In the genomic region with DNA sequence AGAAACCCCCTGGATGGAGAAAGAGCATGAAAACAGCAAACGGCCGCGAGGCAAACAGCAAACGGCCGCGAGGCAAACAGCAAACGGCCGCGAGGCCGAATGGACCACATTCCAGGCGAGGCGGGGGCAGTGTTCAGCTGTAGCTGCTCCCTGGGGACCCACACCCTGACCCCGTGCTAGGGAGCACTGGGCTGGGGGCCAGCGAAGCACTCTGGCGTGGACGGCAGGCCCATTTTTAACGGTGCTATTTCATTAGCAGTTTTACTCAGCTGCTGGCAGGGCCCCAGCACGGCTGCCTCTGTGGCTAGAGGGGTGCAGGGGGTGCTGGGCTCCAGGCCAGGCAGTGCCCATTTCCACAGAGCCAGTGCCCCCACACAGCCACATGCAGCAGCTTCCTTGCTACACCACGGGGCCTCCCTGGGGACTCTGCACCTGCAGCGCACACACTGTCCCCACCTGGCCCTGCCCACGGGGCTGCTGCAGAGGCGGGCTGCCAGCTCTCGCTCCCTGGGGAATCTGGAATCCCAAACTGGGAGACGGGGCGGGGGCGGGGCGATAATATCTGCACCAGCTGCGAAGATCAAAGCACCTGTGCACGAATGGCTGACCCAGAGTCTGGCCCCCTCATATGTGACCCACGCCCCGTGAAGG, we compare ENCODE assay signal across 9 cellular contexts. TPM values are rescaled to one million over a fixed set of nuclear protein-coding genes. Genes with fewer than 3 reads are reported as not detected.
A peak's percentile ranks its signal among the peaks of the same experiment; 100 is the strongest.
DNase-seq lines count a peak whose midpoint lies in the region; ATAC-seq, FAIRE-seq and TF ChIP-seq lines count a peak whose summit lies in the region.
"Had no signal": no experiment of that assay in that cellular context is flagged by ENCODE, and none has a peak within 500 bp of the region (broad histone marks: within the 10 kb centered on the region; RNA-seq: fewer than 3 reads in every experiment).

No MANE protein-coding gene starts in this region.

- CTCF ChIA-PET in K562 (lab: Yijun Ruan, JAX; ENCODE audit: low intra/inter-chr PET ratio), result interaction anchor here (0.7 kb wide), 1 partner anchor 106 kb away, joined by 3 read pairs; no protein-coding TSS in a partner anchor

- no peak for FAIRE-seq in K562 (lab: Jason Lieb, UNC)

- POLR2A ChIA-PET in K562 (lab: Yijun Ruan, JAX), result interaction anchor here (0.9 to 1.5 kb wide), 2 partner anchors 12 to 31 kb away, joined by 3 to 4 read pairs; no protein-coding TSS in a partner anchor

- no TSS peak for BruUV-seq in K562 (replicated peaks; lab: Mats Ljungman, UMichigan)

- H3K27ac ChIP-seq in C4-2B (peak overlapping the region; percentile 63), K562 (ENCODE audit: extremely low read depth, low read depth, low read length) (no peak overlapping the region)

- H3K9ac ChIP-seq in K562 (ENCODE audit: insufficient read depth in 1 of 2, low read depth in 2 of 2, low read length in 2 of 2), result peak overlapping the region in 1 of 2 experiments; percentile 45; a peak in 1 of 4 replicates

- ATAC-seq in K562, result no peak
- no peak for ATAC-seq in activated naive CD8-positive, alpha-beta T cell treated with anti-CD3 and anti-CD28 coated beads, Interleukin-2, amount 50 U/mL, for 24 hours
- ATAC-seq: SK-N-SH treated with all-trans-retinoic acid at 6 μM for 48 hours had no signal

- H3K27me3 ChIP-seq in K562 (ENCODE audit: control insufficient read depth in 2 of 2, insufficient read depth in 2 of 2, low read length in 2 of 2), result peaks cover 55 to 88% of the 10 kb centered on the region in 2 experiments
- no peaks in the 10 kb centered on the region for H3K27me3 ChIP-seq in H7 (ENCODE audit: control insufficient read depth, insufficient read depth, low read length)

- H3K27me3 Mint-ChIP-seq in activated naive CD8-positive, alpha-beta T cell treated with anti-CD3 and anti-CD28 coated beads, Interleukin-2, amount 50 U/mL, for 24 hours, result peaks cover 10% of the 10 kb centered on the region

- H3K4me1 ChIP-seq in K562 (replicated peaks in 1 of 2; ENCODE audit: control insufficient read depth in 2 of 2, insufficient read depth in 2 of 2, low read length in 2 of 2), result peaks cover 5 to 45% of the 10 kb centered on the region in 2 experiments

- TF ChIP-seq CTCF in C4-2B (conservative IDR thresholded peaks at IDR 0.05) (no peak), NB4 (IDR thresholded peaks at IDR 0.05; ENCODE audit: low read depth, low read length) (no peak), K562 (IDR thresholded peaks at IDR 0.05 in 2 of 3, conservative IDR thresholded peaks at IDR 0.05 in 1 of 3; ENCODE audit: insufficient read depth in 2 of 3, low read depth in 1 of 3, low read length in 3 of 3) (no peak)

- TF ChIP-seq POLR2A in NB4 (IDR thresholded peaks at IDR 0.05; ENCODE audit: extremely low read depth, insufficient read length), result peak; percentile 13
- no peak for TF ChIP-seq POLR2A in K562 (conservative IDR thresholded peaks at IDR 0.05)

- H3K36me3 ChIP-seq in K562 (ENCODE audit: control insufficient read depth, insufficient read depth, low read length), result no peaks in the 10 kb centered on the region
- no peaks in the 10 kb centered on the region for H3K36me3 ChIP-seq in H7 (replicated peaks; ENCODE audit: control insufficient read depth, insufficient read depth, low read length)

- H3K36me3 Mint-ChIP-seq in activated naive CD8-positive, alpha-beta T cell treated with anti-CD3 and anti-CD28 coated beads, Interleukin-2, amount 50 U/mL, for 24 hours (ENCODE audit: low read depth), result no peaks in the 10 kb centered on the region

- DNase-seq in NB4 (ENCODE audit: low read depth) (peak; percentile 95), K562 (ENCODE audit: extremely low read depth in 1 of 4, low spot score in 3 of 4) (no peak), myocyte (ENCODE audit: low read depth) (peak; percentile 56), HCEC 1CT (no peak), H7 (no peak)
- DNase-seq in stimulated activated naive CD4-positive, alpha-beta T cell treated with Interleukin-2 at 50 U/mL for 16 hours (lab: John Stamatoyannopoulos, UW), result no peak
- no peak for DNase-seq in activated naive CD8-positive, alpha-beta T cell treated with anti-CD3 and anti-CD28 coated beads, Interleukin-2, amount 50 U/mL, for 24 hours

- H3K9me3 ChIP-seq in K562 (replicated peaks; ENCODE audit: control insufficient read depth, insufficient read depth, low read depth, low read length), result peaks cover 9% of the 10 kb centered on the region

- TF ChIP-seq RAD21 in K562 (CRISPR knock-in tag; conservative IDR thresholded peaks at IDR 0.05 in 1 of 2, IDR thresholded peaks at IDR 0.05 in 1 of 2), result no peak

- H4K20me1 ChIP-seq in K562 (replicated peaks; ENCODE audit: control insufficient read depth, insufficient read depth, low read length), result 0 out of 2 replicates have a peak, but pooled peaks cover 19% of the 10 kb centered on the region

- no peak overlapping the region for H3K4me2 ChIP-seq in K562 (ENCODE audit: insufficient read depth, low read length)

- H3K79me2 ChIP-seq in K562 (ENCODE audit: control insufficient read depth, insufficient read depth, low read length), result no peaks in the 10 kb centered on the region

- 7% methylated on average over 31 of the region's 31 CpGs for WGBS in K562 (ENCODE audit: insufficient coverage, low coverage, missing lambda C conversion rate)

- peaks cover 27% of the 10 kb centered on the region for H3K4me1 Mint-ChIP-seq in activated naive CD8-positive, alpha-beta T cell treated with anti-CD3 and anti-CD28 coated beads, Interleukin-2, amount 50 U/mL, for 24 hours

- intact Hi-C loops in K562 (cut with micrococcal nuclease), result no loop called here

- H3K4me3 ChIP-seq in NB4 (ENCODE audit: low read depth, low read length) (peak overlapping the region; percentile 84), K562 (no peak overlapping the region), H7 (ENCODE audit: insufficient read depth, low read depth, low read length) (no peak overlapping the region)

- H3K4me3 Mint-ChIP-seq in activated naive CD8-positive, alpha-beta T cell treated with anti-CD3 and anti-CD28 coated beads, Interleukin-2, amount 50 U/mL, for 24 hours, result no peak overlapping the region

- no peaks in the 10 kb centered on the region for H3K9me1 ChIP-seq in K562 (ENCODE audit: control insufficient read depth, insufficient read depth, low read length)

- no peak overlapping the region for H2AFZ ChIP-seq in K562 (ENCODE audit: low read depth, low read length)

- H3K9me3 Mint-ChIP-seq in activated naive CD8-positive, alpha-beta T cell treated with anti-CD3 and anti-CD28 coated beads, Interleukin-2, amount 50 U/mL, for 24 hours, result no peaks in the 10 kb centered on the region

- no peak overlapping the region for H3K27ac Mint-ChIP-seq in activated naive CD8-positive, alpha-beta T cell treated with anti-CD3 and anti-CD28 coated beads, Interleukin-2, amount 50 U/mL, for 24 hours

- in situ Hi-C loops in K562 (cut with MboI), result no loop called here

- no peak for TF ChIP-seq EP300 in K562 (IDR thresholded peaks at IDR 0.05; ENCODE audit: low read length)

TF ChIP-seq in K562, 482 proteins besides CTCF, POLR2A, EP300 and RAD21:
- TF ChIP-seq GABPB1 (CRISPR knock-in tag; IDR thresholded peaks at IDR 0.05) (0 out of 2 replicates have a peak, but pooled peaks have one; percentile 36), SLC30A9 (CRISPR knock-in tag; IDR thresholded peaks at IDR 0.05) (no peak), SAP30 (IDR thresholded peaks at IDR 0.05; ENCODE audit: borderline replicate concordance, insufficient read depth, low read depth, low read length, poor library complexity, severe bottlenecking) (no peak), NELFE (IDR thresholded peaks at IDR 0.05; ENCODE audit: insufficient read depth, insufficient read length) (no peak)

RNA-seq across cellular contexts. Expression of gene SLCO4A1, which starts 35.6 kb away (rescaled TPM):
- 21.8 and 48.7 TPM in 2 replicates for total RNA-seq in K562 (2011; cell fraction: chromatin; rRNA removed; ENCODE audit: low replicate concordance)
- total RNA-seq in K562 (2011; cell fraction: nucleolus; rRNA removed), result 35.3 and 40.5 TPM in 2 replicates
- 24.4 TPM in 2 replicates for total RNA-seq in K562 (2011; cell fraction: nucleoplasm; rRNA removed)
- total RNA-seq in K562 (2014; rRNA removed) (16.2 and 26.3 TPM in 2 replicates), K562 (2014; rRNA removed; fragmentation: Illumina TruSeq; extraction: Trizol) (6.8 and 7.3 TPM in 2 replicates), K562 (2015; rRNA removed; fragmentation: Illumina TruSeq; extraction: Trizol) (12.1 and 13.9 TPM in 2 replicates), K562 (2021) (21.9 and 25.2 TPM in 2 replicates), myocyte (0.11 and 0.16 TPM in 2 replicates)
- polyA plus RNA-seq in K562 (2011; rRNA removed) (12.3 and 13.2 TPM in 2 replicates), K562 (2014; fragmentation: Illumina TruSeq; extraction: Trizol) (13.6 and 15.4 TPM in 2 replicates), K562 (2014; fragmentation: Nextera tagmentation; extraction: Ambion mirVana) (1 to 10 TPM; 1.6 to 3.1 TPM), K562 (2014; rRNA removed) (12.8 and 17.7 TPM in 2 replicates)
- 10.5 and 25.9 TPM in 2 replicates for polyA plus RNA-seq in K562 (2011; cell fraction: cytosol; rRNA removed)
- 46.8 and 83.4 TPM in 2 replicates for polyA plus RNA-seq in K562 (2011; cell fraction: nucleus; rRNA removed)
- 6.1 and 15.2 TPM in 2 replicates for polyA plus RNA-seq in K562 (2012)
- polyA minus RNA-seq in K562 (2011; rRNA and poly(A)+ RNA removed), result 5.1 and 5.5 TPM in 2 replicates
- polyA minus RNA-seq in K562 (2011; cell fraction: cytosol; rRNA and poly(A)+ RNA removed), result 13.4 and 13.6 TPM in 2 replicates
- 11.7 and 15.8 TPM in 2 replicates for polyA minus RNA-seq in K562 (2011; cell fraction: nucleus; rRNA and poly(A)+ RNA removed)
- 0.32 TPM for polyA plus RNA-seq in myocyte (2012)
- 14.6 and 18.4 TPM in 2 replicates for total RNA-seq in H7 (2014; rRNA removed; shearing (Covaris generic))

Comparison
In these comparisons a context has a peak if more than half of its experiments do, and no peak if none do; other contexts are left out.
1. DNase-seq: peak in NB4 (single experiment) and myocyte (single experiment); none in K562 (0 of 4), stimulated activated naive CD4-positive, alpha-beta T cell treated with Interleukin-2 at 50 U/mL for 16 hours (single experiment), HCEC 1CT (single experiment), H7 (single experiment) and activated naive CD8-positive, alpha-beta T cell treated with anti-CD3 and anti-CD28 coated beads, Interleukin-2, amount 50 U/mL, for 24 hours (single experiment).